ENCODE assay signal across 11 cellular contexts in the genomic region with DNA sequence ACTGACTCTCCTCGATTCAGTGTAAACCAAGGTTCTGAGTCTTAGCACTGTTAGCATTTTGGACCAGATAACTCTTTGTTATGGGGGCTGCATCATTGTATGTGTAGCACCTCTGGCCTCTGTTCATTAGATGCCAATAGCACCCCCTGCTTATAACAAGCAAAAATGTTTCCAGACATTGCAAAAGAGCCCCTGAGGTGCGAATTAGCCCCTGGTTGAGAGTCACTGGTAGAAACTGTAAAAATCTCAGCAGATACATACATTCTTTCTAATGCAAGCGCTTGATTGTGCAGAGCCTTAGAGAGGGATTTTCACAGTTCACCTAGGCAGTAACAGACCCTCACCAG. TPM values are rescaled to one million over a fixed set of nuclear protein-coding genes. Genes with fewer than 3 reads are reported as not detected.
A peak's percentile ranks its signal among the peaks of the same experiment; 100 is the strongest.
DNase-seq lines count a peak whose midpoint lies in the region; ATAC-seq lines count a peak whose summit lies in the region.
"Had no signal": no experiment of that assay in that cellular context is flagged by ENCODE, and none has a peak within 500 bp of the region (broad histone marks: within the 10 kb centered on the region; RNA-seq: fewer than 3 reads in every experiment).

No MANE protein-coding gene starts in this region.

- peak overlapping the region; percentile 48 to 74 for H3K4me3 ChIP-seq in duodenal mucosa (ENCODE audit: low read depth in 1 of 2, low read length in 2 of 2)
- H3K4me3 ChIP-seq in naive thymus-derived CD4-positive, alpha-beta T cell (ENCODE audit: low read length): peak overlapping the region; percentile 75

- no peaks in the 10 kb centered on the region for H3K36me3 Mint-ChIP-seq in stimulated activated naive CD8-positive, alpha-beta T cell treated with anti-CD3 and anti-CD28 coated beads, Interleukin-15, Interleukin-2, amounts not matched to agents 100 ng/mL and 50 ng/mL, for 24 hours (ENCODE audit: low read depth)
- no peaks in the 10 kb centered on the region for H3K36me3 Mint-ChIP-seq in naive thymus-derived CD4-positive, alpha-beta T cell

- H3K27me3 ChIP-seq in duodenal mucosa (ENCODE audit: control insufficient read depth in 1 of 2, insufficient read depth in 2 of 2, low read length in 2 of 2): peaks cover 0 to 2% of the 10 kb centered on the region in 2 donors
- H3K27me3 ChIP-seq in naive thymus-derived CD4-positive, alpha-beta T cell (ENCODE audit: control insufficient read depth in 2 of 2, insufficient read depth in 2 of 2, low read length in 2 of 2): no peaks in the 10 kb centered on the region

- no peaks in the 10 kb centered on the region for H3K9me3 Mint-ChIP-seq in stimulated activated naive CD8-positive, alpha-beta T cell treated with anti-CD3 and anti-CD28 coated beads, Interleukin-15, Interleukin-2, amounts not matched to agents 100 ng/mL and 50 ng/mL, for 24 hours
- H3K9me3 Mint-ChIP-seq in naive thymus-derived CD4-positive, alpha-beta T cell: no peaks in the 10 kb centered on the region

- no peak overlapping the region for H3K27ac Mint-ChIP-seq in stimulated activated naive CD8-positive, alpha-beta T cell treated with anti-CD3 and anti-CD28 coated beads, Interleukin-15, Interleukin-2, amounts not matched to agents 100 ng/mL and 50 ng/mL, for 24 hours
- H3K27ac Mint-ChIP-seq in naive thymus-derived CD4-positive, alpha-beta T cell: no peak overlapping the region

- H3K4me1 Mint-ChIP-seq in stimulated activated naive CD8-positive, alpha-beta T cell treated with anti-CD3 and anti-CD28 coated beads, Interleukin-15, Interleukin-2, amounts not matched to agents 100 ng/mL and 50 ng/mL, for 24 hours (ENCODE audit: low read depth): peaks cover 76% of the 10 kb centered on the region
- peaks cover 20 to 48% (median 33%) of the 10 kb centered on the region in 7 donors for H3K4me1 Mint-ChIP-seq in naive thymus-derived CD4-positive, alpha-beta T cell

- POLR2A ChIA-PET in naive thymus-derived CD4-positive, alpha-beta T cell (lab: Charles Lee): interaction anchor here (0.7 kb wide), 1 partner anchor 10 kb away, joined by 3 read pairs; no protein-coding TSS in a partner anchor

- no peaks in the 10 kb centered on the region for H3K36me3 ChIP-seq in duodenal mucosa (ENCODE audit: control insufficient read depth in 1 of 2, insufficient read depth in 2 of 2, low read length in 2 of 2)
- H3K36me3 ChIP-seq in naive thymus-derived CD4-positive, alpha-beta T cell (ENCODE audit: control insufficient read depth in 2 of 3, insufficient read depth in 3 of 3, low read length in 3 of 3): no peaks in the 10 kb centered on the region

- no peak overlapping the region for H3K27ac ChIP-seq in duodenal mucosa (ENCODE audit: low read depth, low read length)
- H3K27ac ChIP-seq in naive thymus-derived CD4-positive, alpha-beta T cell (ENCODE audit: low read depth, low read length): no peak overlapping the region

- no peaks in the 10 kb centered on the region for H3K9me3 ChIP-seq in duodenal mucosa (ENCODE audit: control insufficient read depth in 1 of 2, low read length in 2 of 2)
- no peaks in the 10 kb centered on the region for H3K9me3 ChIP-seq in naive thymus-derived CD4-positive, alpha-beta T cell (ENCODE audit: control insufficient read depth in 2 of 3, low read length in 3 of 3)

- peak overlapping the region; percentile 28 for H3K4me3 Mint-ChIP-seq in stimulated activated naive CD8-positive, alpha-beta T cell treated with anti-CD3 and anti-CD28 coated beads, Interleukin-15, Interleukin-2, amounts not matched to agents 100 ng/mL and 50 ng/mL, for 24 hours
- peak overlapping the region in 3 of 10 donors; percentile 47 to 93 (median 91) for H3K4me3 Mint-ChIP-seq in naive thymus-derived CD4-positive, alpha-beta T cell

- no peak for DNase-seq in stimulated activated naive CD8-positive, alpha-beta T cell treated with anti-CD3 and anti-CD28 coated beads, Interleukin-15, Interleukin-2, amounts not matched to agents 100 U/mL and 50 U/mL, for 24 hours
- DNase-seq in naive thymus-derived CD4-positive, alpha-beta T cell: no peak
- no peak for DNase-seq in EL
- no peak for DNase-seq in NAMALWA (ENCODE audit: low spot score)
- DNase-seq: activated T-cell treated with anti-CD3 and anti-CD28 coated beads, Interleukin-2, amount 50 U/mL, for 48 hours; NCI-H82; small intestine had no signal

- H3K27me3 Mint-ChIP-seq in stimulated activated naive CD8-positive, alpha-beta T cell treated with anti-CD3 and anti-CD28 coated beads, Interleukin-15, Interleukin-2, amounts not matched to agents 100 ng/mL and 50 ng/mL, for 24 hours: peaks cover 18% of the 10 kb centered on the region
- H3K27me3 Mint-ChIP-seq in naive thymus-derived CD4-positive, alpha-beta T cell: peaks cover 0 to 66% (median 5%) of the 10 kb centered on the region in 5 donors

- H3K4me1 ChIP-seq in duodenal mucosa (ENCODE audit: control insufficient read depth in 1 of 2, insufficient read depth in 2 of 2, low read length in 2 of 2): peaks cover 9 to 25% of the 10 kb centered on the region in 2 donors
- H3K4me1 ChIP-seq in naive thymus-derived CD4-positive, alpha-beta T cell (ENCODE audit: control insufficient read depth in 2 of 2, insufficient read depth in 2 of 2, low read length in 2 of 2): peaks cover 7 to 33% of the 10 kb centered on the region in 2 donors

- intact Hi-C loops in naive thymus-derived CD4-positive, alpha-beta T cell (cut with micrococcal nuclease): loop anchor here (5.0 to 10.0 kb wide), 5 partner anchors 97 to 723 kb away; a partner anchor contains a TSS

- CTCF ChIA-PET in naive thymus-derived CD4-positive, alpha-beta T cell (lab: Charles Lee): interaction anchor here (1.2 kb wide), 1 partner anchor 9 kb away, joined by 3 read pairs; no protein-coding TSS in a partner anchor

- H3K9ac ChIP-seq in duodenal mucosa (ENCODE audit: low read depth in 1 of 2, low read length in 2 of 2): no peak overlapping the region

- ATAC-seq in stimulated activated naive CD8-positive, alpha-beta T cell treated with anti-CD3 and anti-CD28 coated beads, Interleukin-15, Interleukin-2, amounts not matched to agents 100 U/mL and 50 U/mL, for 24 hours: no peak
- no peak for ATAC-seq in naive thymus-derived CD4-positive, alpha-beta T cell
- ATAC-seq in GM21723 (IDR thresholded peaks at IDR 0.05; ENCODE audit: unreplicated experiment) (no peak), GM19324 (IDR thresholded peaks at IDR 0.05; ENCODE audit: low FRiP score, unreplicated experiment) (no peak)

RNA-seq across cellular contexts. Expression of a gene that starts 2.8 kb away (rescaled TPM):
- total RNA-seq in naive thymus-derived CD4-positive, alpha-beta T cell: 10 to 100 TPM in 1 of 5 experiments, 1 to 10 TPM in 3, under 1 TPM in 1; 0.36 to 14.4 (median 1.3) TPM
- polyA plus RNA-seq in naive thymus-derived CD4-positive, alpha-beta T cell: under 1 TPM; 0.21 to 0.25 TPM
